1 cellular context compared by ENCODE assay signal in the genomic region with DNA sequence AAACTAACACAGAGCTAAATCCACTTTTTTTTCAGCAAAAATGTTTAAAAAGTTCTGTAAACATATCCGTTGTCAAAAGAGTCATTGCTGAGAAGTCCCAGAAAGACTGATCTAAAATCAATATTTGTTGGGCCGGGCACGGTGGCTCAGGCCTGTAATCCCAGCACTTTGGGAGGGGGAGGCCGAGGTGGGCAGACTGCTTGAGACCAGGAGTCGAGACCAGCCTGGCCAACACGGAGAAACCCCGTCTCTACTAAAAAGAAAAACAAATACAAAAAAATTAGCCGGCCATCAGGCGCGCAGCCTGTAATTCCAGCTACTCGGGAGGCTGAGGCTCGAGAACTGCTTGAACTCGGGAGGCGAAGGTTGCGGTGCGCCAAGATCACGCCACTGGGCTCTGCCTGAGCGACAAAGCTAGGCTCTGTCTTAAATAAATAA.
TF ChIP-seq lines count a peak whose summit lies in the region.

No MANE protein-coding gene starts in this region.

TF ChIP-seq in H1, 55 proteins besides CTCF, POLR2A, EP300 and RAD21 (continued from another document):
- no peak for TF ChIP-seq KDM1A (IDR thresholded peaks at IDR 0.05; ENCODE audit: borderline replicate concordance, low read length)
- no peak for TF ChIP-seq PHF8 (conservative IDR thresholded peaks at IDR 0.05; ENCODE audit: low read depth, low read length)
- TF ChIP-seq HDAC6 (IDR thresholded peaks at IDR 0.05; ENCODE audit: low read depth, low read length): no peak
- no peak for TF ChIP-seq NRF1 (IDR thresholded peaks at IDR 0.05; ENCODE audit: low read depth, low read length)
- no peak for TF ChIP-seq EGR1 (IDR thresholded peaks at IDR 0.05; ENCODE audit: borderline replicate concordance, low read depth, low read length)
- TF ChIP-seq EZH2 (IDR thresholded peaks at IDR 0.05; ENCODE audit: low read depth, low read length, severe bottlenecking): no peak
- TF ChIP-seq CEBPB (IDR thresholded peaks at IDR 0.05; ENCODE audit: low read depth, low read length): no peak
- no peak for TF ChIP-seq ZNF274 (IDR thresholded peaks at IDR 0.05; ENCODE audit: borderline replicate concordance, extremely low read depth, low read length)
- no peak for TF ChIP-seq CTBP2 (IDR thresholded peaks at IDR 0.05; ENCODE audit: borderline replicate concordance, insufficient read depth, insufficient read length, low read length)
- no peak for TF ChIP-seq KDM5A (IDR thresholded peaks at IDR 0.05; ENCODE audit: low read length)
- TF ChIP-seq TAF7 (optimal IDR thresholded peaks at IDR 0.05; ENCODE audit: borderline replicate concordance, low read depth, low read length): no peak
- no peak for TF ChIP-seq SIRT6 (IDR thresholded peaks at IDR 0.05; ENCODE audit: low read length)
- TF ChIP-seq POLR2AphosphoS5 (IDR thresholded peaks at IDR 0.05; ENCODE audit: low read depth, low read length): no peak
- no peak for TF ChIP-seq GABPA (IDR thresholded peaks at IDR 0.05; ENCODE audit: borderline replicate concordance, insufficient read depth, low read length)
- TF ChIP-seq, protein P1, sequence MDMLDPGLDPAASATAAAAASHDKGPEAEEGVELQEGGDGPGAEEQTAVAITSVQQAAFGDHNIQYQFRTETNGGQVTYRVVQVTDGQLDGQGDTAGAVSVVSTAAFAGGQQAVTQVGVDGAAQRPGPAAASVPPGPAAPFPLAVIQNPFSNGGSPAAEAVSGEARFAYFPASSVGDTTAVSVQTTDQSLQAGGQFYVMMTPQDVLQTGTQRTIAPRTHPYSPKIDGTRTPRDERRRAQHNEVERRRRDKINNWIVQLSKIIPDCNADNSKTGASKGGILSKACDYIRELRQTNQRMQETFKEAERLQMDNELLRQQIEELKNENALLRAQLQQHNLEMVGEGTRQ (IDR thresholded peaks at IDR 0.05; ENCODE audit: low read length): no peak
